ENCODE assay signal across 8 cellular contexts in the genomic region with DNA sequence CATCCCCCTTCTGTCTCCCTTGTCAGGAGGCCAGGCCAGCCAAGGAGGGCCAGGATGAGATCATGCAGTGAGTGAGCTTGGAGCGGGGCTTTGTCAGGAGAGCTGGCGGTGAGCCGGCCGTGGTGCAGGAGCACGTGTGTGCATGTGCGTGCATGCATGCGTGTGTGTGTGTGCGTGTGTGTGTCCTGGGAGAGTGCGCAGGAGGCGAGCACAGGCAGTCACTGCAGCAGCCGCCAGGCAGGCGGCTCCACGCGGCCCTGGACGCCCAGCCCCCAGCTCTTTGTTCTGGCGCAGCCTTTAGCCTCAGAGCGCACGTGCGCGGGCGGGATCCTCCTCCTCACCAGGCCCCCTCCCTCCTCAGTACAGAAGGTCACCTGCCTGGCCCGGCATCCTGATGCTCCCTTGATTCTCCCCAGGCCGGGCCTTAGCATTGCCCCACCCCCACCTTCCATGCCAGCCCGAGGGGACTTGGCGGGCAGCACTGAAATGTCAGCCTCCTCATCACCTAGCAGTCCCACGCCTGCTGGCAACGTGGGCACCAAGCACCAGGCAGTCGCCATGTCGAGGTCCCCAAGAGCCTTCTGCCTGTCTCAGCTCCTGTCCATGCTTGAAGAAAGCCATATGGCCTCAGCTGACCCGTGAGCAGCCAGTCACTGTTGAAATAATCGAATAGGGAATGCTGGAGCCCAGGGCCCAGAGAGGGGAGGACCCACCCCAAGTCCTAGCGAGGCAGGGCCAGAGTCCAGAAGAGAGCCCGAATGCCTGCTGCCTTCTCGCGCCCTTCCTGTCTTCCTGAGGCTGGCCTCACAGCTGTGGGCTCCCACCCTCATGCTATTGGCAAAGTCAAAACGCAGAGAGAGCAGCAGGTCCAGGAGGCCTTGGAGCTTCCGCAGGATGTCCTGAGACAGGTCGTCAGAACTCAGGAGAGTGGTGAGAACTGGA.
DNase-seq lines count a peak whose midpoint lies in the region; ATAC-seq, FAIRE-seq and TF ChIP-seq lines count a peak whose summit lies in the region.

No MANE protein-coding gene starts in this region.

- H3K79me2 ChIP-seq in HepG2 (ENCODE audit: insufficient read depth, low read length) = no peaks in the 10 kb centered on the region

- H3K36me3 ChIP-seq in endodermal cell (ENCODE audit: control insufficient read depth, insufficient read depth, low read length) (peaks cover 33% of the 10 kb centered on the region), HepG2 (replicated peaks in 1 of 2; ENCODE audit: control insufficient read depth in 1 of 2, insufficient read depth in 2 of 2, low read length in 2 of 2) (peaks cover 52 to 81% of the 10 kb centered on the region in 2 experiments), subcutaneous abdominal adipose tissue (ENCODE audit: control insufficient read depth in 5 of 5, insufficient read depth in 5 of 5, low read length in 5 of 5) (peaks cover 0 to 86% (median 57%) of the 10 kb centered on the region in 5 donors)

- no peak overlapping the region for H3K4me3 ChIP-seq in endodermal cell (ENCODE audit: low read length)
- no peak overlapping the region for H3K4me3 ChIP-seq in HepG2 (replicated peaks in 1 of 3; ENCODE audit: insufficient read depth in 1 of 3, low read depth in 2 of 3, low read length in 3 of 3)
- H3K4me3 ChIP-seq in subcutaneous abdominal adipose tissue (ENCODE audit: low read depth in 1 of 5, low read length in 5 of 5) = no peak overlapping the region

- no peaks in the 10 kb centered on the region for H3K27me3 Mint-ChIP-seq in endodermal cell (ENCODE audit: insufficient read depth)

- H3K4me1 ChIP-seq in endodermal cell (ENCODE audit: control insufficient read depth, insufficient read depth, low read length) (peaks cover 10% of the 10 kb centered on the region), HepG2 (ENCODE audit: insufficient read depth, low read length) (peaks cover 8% of the 10 kb centered on the region; the same call in 1 of the 2 replicates), subcutaneous abdominal adipose tissue (ENCODE audit: control insufficient read depth in 5 of 5, insufficient read depth in 5 of 5, low read length in 5 of 5) (peaks cover 29 to 58% (median 52%) of the 10 kb centered on the region in 5 donors)

- H3K27ac ChIP-seq in endodermal cell (ENCODE audit: low read depth, low read length) (peak overlapping the region; percentile 86), HepG2 (ENCODE audit: extremely low read length, insufficient read depth, low read length) (no peak overlapping the region), subcutaneous abdominal adipose tissue (ENCODE audit: low read depth, low read length) (peak overlapping the region; percentile 46)

- TF ChIP-seq RAD21 in HepG2 (CRISPR knock-in tag; IDR thresholded peaks at IDR 0.05) = no peak

- WGBS in endodermal cell (ENCODE audit: insufficient coverage in 1 of 2, insufficient read length in 1 of 2), 2 experiments = 91 to 92% methylated on average over 27 to 38 of the region's 38 CpGs
- WGBS in HepG2 (ENCODE audit: low lambda C conversion rate) = 89% methylated on average over 17 of the region's 38 CpGs

- no peaks in the 10 kb centered on the region for H3K9me3 ChIP-seq in endodermal cell (ENCODE audit: control insufficient read depth, low read length)
- H3K9me3 ChIP-seq in HepG2 (ENCODE audit: low read length) = no peaks in the 10 kb centered on the region
- H3K9me3 ChIP-seq in subcutaneous abdominal adipose tissue (ENCODE audit: control insufficient read depth in 5 of 5, low read length in 5 of 5) = no peaks in the 10 kb centered on the region

- intact Hi-C loops in HepG2 (cut with micrococcal nuclease; ENCODE audit: unreplicated experiment) = no loop called here

- H3K27me3 ChIP-seq in endodermal cell (ENCODE audit: control insufficient read depth, insufficient read depth, low read length, poor library complexity, severe bottlenecking) (no peaks in the 10 kb centered on the region), HepG2 (ENCODE audit: control insufficient read depth in 1 of 2, insufficient read depth in 2 of 2, low read length in 2 of 2) (no peaks in the 10 kb centered on the region), subcutaneous abdominal adipose tissue (ENCODE audit: control insufficient read depth in 5 of 5, insufficient read depth in 4 of 5, low read length in 5 of 5) (no peaks in the 10 kb centered on the region)

- H2AFZ ChIP-seq in HepG2 (ENCODE audit: low read length) = no peak overlapping the region

- no peak for FAIRE-seq in HepG2 (lab: Jason Lieb, UNC)
- FAIRE-seq in RCC 7860 (lab: Jason Lieb, UNC) = no peak

- CTCF ChIA-PET in HepG2 (lab: Yijun Ruan, JAX; ENCODE audit: low intra/inter-chr PET ratio, low total read pairs) = no interaction called here

- H3K4me1 Mint-ChIP-seq in endodermal cell = peaks cover 23% of the 10 kb centered on the region

- peak; percentile 69 for DNase-seq in NCI-H2196 treated with DMSO at 0.1 percent for 48 hours (lab: John Stamatoyannopoulos, UW; ENCODE audit: unreplicated experiment)
- DNase-seq in endodermal cell = no peak
- no peak for DNase-seq in HepG2 (ENCODE audit: low spot score)
- DNase-seq in EL = no peak
- no peak for DNase-seq in GM13976 (ENCODE audit: low spot score)
- DNase-seq in RCC 7860 (ENCODE audit: low spot score) = no peak

- H3K36me3 Mint-ChIP-seq in endodermal cell (ENCODE audit: low read depth) = peaks cover 42% of the 10 kb centered on the region

- peaks cover 7% of the 10 kb centered on the region; the same call in 1 of the 2 replicates for H4K20me1 ChIP-seq in HepG2 (ENCODE audit: insufficient read depth, low read length)

- no peaks in the 10 kb centered on the region for H3K9me3 Mint-ChIP-seq in endodermal cell

- POLR2A ChIA-PET in HepG2 (lab: Yijun Ruan, JAX) = no interaction called here

- H3K4me2 ChIP-seq in HepG2 (ENCODE audit: low read depth, low read length) = no peak overlapping the region

- TF ChIP-seq CTCF in endodermal cell (conservative IDR thresholded peaks at IDR 0.05) (no peak), HepG2 (CRISPR knock-in tag; IDR thresholded peaks at IDR 0.05) (no peak), GM13976 (IDR thresholded peaks at IDR 0.05; ENCODE audit: borderline replicate concordance, control extremely low read depth, extremely low read depth, insufficient read depth, missing control alignments) (no peak)

- H3K9ac ChIP-seq in endodermal cell (ENCODE audit: extremely low read depth, low read length, poor library complexity, severe bottlenecking) = no peak overlapping the region
- H3K9ac ChIP-seq in HepG2 (ENCODE audit: insufficient read depth, low read depth, low read length) = no peak overlapping the region
- H3K9ac ChIP-seq in subcutaneous abdominal adipose tissue (ENCODE audit: low read length in 5 of 5) = no peak overlapping the region

- no peak for TF ChIP-seq EP300 in HepG2 (IDR thresholded peaks at IDR 0.05; ENCODE audit: low read depth in 2 of 2, low read length in 2 of 2)
- no peak for TF ChIP-seq EP300 in HepG2 (CRISPR knock-in tag; IDR thresholded peaks at IDR 0.05; ENCODE audit: borderline replicate concordance)

- in situ Hi-C loops in HepG2 (cut with HindIII; ENCODE audit: extremely low pct_ligation_motif_present, low pct_unique_long_range_greater_than_20kb) (no loop called here), GM13976 (cut with MboI; ENCODE audit: low sequenced_read_pairs, unreplicated experiment) (no loop called here)

- peak overlapping the region; percentile 72 for H3K27ac Mint-ChIP-seq in endodermal cell

- ATAC-seq in HepG2 (peak; percentile 54), GM18870 (IDR thresholded peaks at IDR 0.05; ENCODE audit: unreplicated experiment) (no peak)

- no TSS peak for BruUV-seq in HepG2 (replicated peaks; lab: Mats Ljungman, UMichigan)

- TF ChIP-seq POLR2A in HepG2 (IDR thresholded peaks at IDR 0.05; ENCODE audit: insufficient read depth in 1 of 2, low read depth in 2 of 2, low read length in 2 of 2) = no peak

- no peak overlapping the region for H3K4me3 Mint-ChIP-seq in endodermal cell

TF ChIP-seq in HepG2, 621 proteins besides CTCF, POLR2A, EP300 and RAD21 (continues in another document):
- TF ChIP-seq ZNF225 (CRISPR knock-in tag; IDR thresholded peaks at IDR 0.05) (no peak), ZNF891 (CRISPR knock-in tag; IDR thresholded peaks at IDR 0.05) (no peak), ZNF256 (CRISPR knock-in tag; conservative IDR thresholded peaks at IDR 0.05) (no peak), SMAD3 (CRISPR knock-in tag; IDR thresholded peaks at IDR 0.05) (no peak), TARDBP (CRISPR knock-in tag; IDR thresholded peaks at IDR 0.05) (peak; percentile 37; the same call in 1 of the 2 replicates), TFDP1 (CRISPR knock-in tag; IDR thresholded peaks at IDR 0.05; ENCODE audit: borderline replicate concordance) (no peak), AGO2 (optimal IDR thresholded peaks at IDR 0.05; ENCODE audit: low read depth, low read length) (peak; percentile 30), EED (CRISPR knock-in tag; IDR thresholded peaks at IDR 0.05) (no peak), THYN1 (CRISPR knock-in tag; IDR thresholded peaks at IDR 0.05; ENCODE audit: borderline replicate concordance, low read depth) (no peak)
- TF ChIP-seq, protein P1, sequence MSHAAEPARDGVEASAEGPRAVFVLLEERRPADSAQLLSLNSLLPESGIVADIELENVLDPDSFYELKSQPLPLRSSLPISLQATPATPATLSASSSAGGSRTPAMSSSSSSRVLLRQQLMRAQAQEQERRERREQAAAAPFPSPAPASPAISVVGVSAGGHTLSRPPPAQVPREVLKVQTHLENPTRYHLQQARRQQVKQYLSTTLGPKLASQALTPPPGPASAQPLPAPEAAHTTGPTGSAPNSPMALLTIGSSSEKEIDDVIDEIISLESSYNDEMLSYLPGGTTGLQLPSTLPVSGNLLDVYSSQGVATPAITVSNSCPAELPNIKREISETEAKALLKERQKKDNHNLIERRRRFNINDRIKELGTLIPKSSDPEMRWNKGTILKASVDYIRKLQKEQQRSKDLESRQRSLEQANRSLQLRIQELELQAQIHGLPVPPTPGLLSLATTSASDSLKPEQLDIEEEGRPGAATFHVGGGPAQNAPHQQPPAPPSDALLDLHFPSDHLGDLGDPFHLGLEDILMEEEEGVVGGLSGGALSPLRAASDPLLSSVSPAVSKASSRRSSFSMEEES (CRISPR knock-in tag; IDR thresholded peaks at IDR 0.05) = no peak
